15 cellular contexts compared by ENCODE assay signal in the genomic region with DNA sequence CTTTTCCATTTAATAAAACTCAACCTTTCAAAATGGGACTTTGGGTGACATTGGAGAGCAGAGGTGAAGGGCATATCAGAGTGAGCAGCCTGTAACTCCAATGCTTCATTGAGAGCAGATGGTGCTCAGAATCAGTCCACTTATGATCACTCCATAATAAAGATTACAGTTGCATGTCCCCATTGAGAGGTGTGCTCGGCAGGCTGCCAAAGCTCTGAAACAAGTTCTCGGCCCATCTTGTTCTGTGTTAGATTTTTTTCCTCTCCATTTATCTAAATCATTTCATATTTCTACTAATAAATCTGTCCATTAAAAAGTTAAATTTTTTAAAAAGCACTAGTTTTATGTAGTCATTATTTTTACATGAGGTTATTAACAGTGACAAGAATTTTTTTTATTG.
"Had no signal": no experiment of that assay in that cellular context is flagged by ENCODE, and none has a peak within 500 bp of the region (broad histone marks: within the 10 kb centered on the region; RNA-seq: fewer than 3 reads in every experiment).

No MANE protein-coding gene starts in this region.

- H3K36me3 ChIP-seq: left ventricle myocardium inferior, neutrophil, tibial artery, uterus had no signal

- H3K27me3 ChIP-seq: neutrophil, tibial artery, uterus had no signal

- ATAC-seq: esophagus mucosa; naive thymus-derived CD8-positive, alpha-beta T cell; stimulated activated memory B cell treated with anti-CD40 and anti-IgM and Interleukin-4, amounts not matched to agents 10 μg/mL and 1 μg/mL and 100 μg/mL, for 72 hours had no signal

- H3K9me3 ChIP-seq: left ventricle myocardium inferior, neutrophil, tibial artery, uterus had no signal

- H3K4me3 ChIP-seq: left ventricle myocardium inferior, tibial artery, uterus had no signal

- DNase-seq: activated CD4-positive, alpha-beta T cell treated with anti-CD3 and anti-CD28 coated beads, Interleukin-2, amount 10 ng/mL, durations not matched to agents 7 days and 5 days; activated CD8-positive, alpha-beta memory T cell treated with anti-CD3 and anti-CD28 coated beads, Interleukin-2, amount 50 U/mL, for 48 hours; activated gamma-delta T cell treated with Interleukin-2 at 50 U/mL for 16 hours; amniotic stem cell; caudate nucleus; kidney; left ventricle myocardium inferior; naive thymus-derived CD8-positive, alpha-beta T cell; retina; stimulated activated CD4-positive, alpha-beta T cell treated with anti-CD3 and anti-CD28 coated beads, Interleukin-2, amount 100 ng/mL, for 48 hours; tibial artery; uterus had no signal

- H3K27ac ChIP-seq: left ventricle myocardium inferior, neutrophil, tibial artery, uterus had no signal

- H3K4me1 ChIP-seq: left ventricle myocardium inferior, tibial artery, uterus had no signal
